ENCODE assay signal across 11 cellular contexts in the genomic region with DNA sequence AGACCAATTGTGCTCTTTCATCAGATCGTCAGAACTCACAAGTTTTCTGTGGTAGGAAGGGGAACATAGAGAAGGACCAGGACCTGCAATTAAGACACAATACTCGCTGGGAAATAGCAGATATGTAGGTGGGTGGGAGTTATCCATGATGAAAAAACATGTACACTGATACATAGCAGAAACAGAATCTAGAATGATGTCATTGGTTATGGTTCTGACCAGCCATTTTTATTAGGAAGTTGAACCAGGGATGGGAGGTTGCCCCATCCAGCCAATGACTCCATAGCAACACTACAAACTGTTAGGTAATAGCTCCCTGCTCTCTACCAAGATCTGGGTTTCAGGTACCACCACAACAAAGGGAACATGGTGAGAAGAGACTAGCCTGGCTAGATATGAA.
"Had no signal": no experiment of that assay in that cellular context is flagged by ENCODE, and none has a peak within 500 bp of the region (broad histone marks: within the 10 kb centered on the region; RNA-seq: fewer than 3 reads in every experiment).

No MANE protein-coding gene starts in this region.

- H2AFZ ChIP-seq: GM23248, GM23338 had no signal

- DNase-seq: GM23248, GOT3, H7, H9, HCEC 1CT, HFFc6 had no signal

- H3K4me1 ChIP-seq: HAP-1 had no signal

- H3K4me3 ChIP-seq: GM23248, GM23338, HAP-1 had no signal

- H3K27ac ChIP-seq: GM23248 had no signal

- H3K36me3 ChIP-seq: HAP-1 had no signal

- H3K4me2 ChIP-seq: GM23338 had no signal

- H3K9ac ChIP-seq: GM23248 had no signal

- FAIRE-seq: H1, H54 had no signal

- H3K9me3 ChIP-seq: HAP-1 had no signal

- ATAC-seq: GM23338, HCT116 had no signal
